Comparison of ENCODE assay signal across 22 cellular contexts in genomic region chr20:32646486-32646885, GRCh38. TPM values are rescaled to one million over a fixed set of nuclear protein-coding genes. Genes with fewer than 3 reads are reported as not detected.
DNase-seq lines count a peak whose midpoint lies in the region; ATAC-seq and TF ChIP-seq lines count a peak whose summit lies in the region.
"Had no signal": no experiment of that assay in that cellular context is flagged by ENCODE, and none has a peak within 500 bp of the region (broad histone marks: within the 10 kb centered on the region; RNA-seq: fewer than 3 reads in every experiment).

No MANE protein-coding gene starts in this region.

- ATAC-seq in HG03442 (IDR thresholded peaks at IDR 0.05; ENCODE audit: unreplicated experiment): no peak
- ATAC-seq: CD8-positive, alpha-beta T cell; HCT116 had no signal

- H3K4me3 Mint-ChIP-seq in endodermal cell (no peak overlapping the region), neural progenitor cell (no peak overlapping the region), MCF 10A (ENCODE audit: unreplicated experiment) (no peak overlapping the region)
- H3K4me3 Mint-ChIP-seq: B cell; CD4-positive, CD25-positive, alpha-beta regulatory T cell; CD8-positive, alpha-beta T cell had no signal

- H3F3A ChIP-seq in neural progenitor cell (ENCODE audit: low read depth): peaks cover 4% of the 10 kb centered on the region

- no peaks in the 10 kb centered on the region for H3K79me2 ChIP-seq in neural progenitor cell (ENCODE audit: low read depth)

- H3K4me1 Mint-ChIP-seq in endodermal cell (peaks cover 28% of the 10 kb centered on the region), neural progenitor cell (no peaks in the 10 kb centered on the region), MCF 10A (ENCODE audit: insufficient read depth, unreplicated experiment) (peaks cover 4% of the 10 kb centered on the region)
- H3K4me1 Mint-ChIP-seq: CD4-positive, CD25-positive, alpha-beta regulatory T cell had no signal

- H3K4me3 ChIP-seq in H7 (ENCODE audit: insufficient read depth, low read depth, low read length) (no peak overlapping the region), endodermal cell (ENCODE audit: low read length) (no peak overlapping the region), neural progenitor cell (no peak overlapping the region)
- H3K4me3 ChIP-seq: BLaER1, GM23248 had no signal

- peaks cover 13% of the 10 kb centered on the region for H3K4me1 ChIP-seq in endodermal cell (ENCODE audit: control insufficient read depth, insufficient read depth, low read length)
- peaks cover 11% of the 10 kb centered on the region for H3K4me1 ChIP-seq in neural progenitor cell
- H3K4me1 ChIP-seq: Caco-2 had no signal

- H2AFZ ChIP-seq in neural progenitor cell (replicated peaks): no peak overlapping the region
- H2AFZ ChIP-seq: GM23248 had no signal

- TF ChIP-seq CTCF in endodermal cell (conservative IDR thresholded peaks at IDR 0.05) (no peak), neural progenitor cell (IDR thresholded peaks at IDR 0.05) (no peak), MCF 10A (IDR thresholded peaks at IDR 0.05; ENCODE audit: unreplicated experiment) (no peak)

- peak; percentile 33 for DNase-seq in NCI-H82 (lab: John Stamatoyannopoulos, UW)
- no peak for DNase-seq in NCI-H82 treated with DMSO at 0.1 percent for 48 hours (lab: John Stamatoyannopoulos, UW; ENCODE audit: unreplicated experiment)
- peak; percentile 16 for DNase-seq in H7
- peak; percentile 64 for DNase-seq in endodermal cell
- DNase-seq in neural progenitor cell (ENCODE audit: low spot score): no peak
- DNase-seq in MCF 10A (ENCODE audit: unreplicated experiment): no peak
- no peak for DNase-seq in NCI-H1694 treated with DMSO at 0.1 percent for 48 hours (lab: John Stamatoyannopoulos, UW)
- DNase-seq: Caco-2; CD4-positive, CD25-positive, alpha-beta regulatory T cell; CD8-positive, alpha-beta T cell; DMS153; DND-41; GM23248; H9 had no signal

- H3K27ac ChIP-seq in endodermal cell (ENCODE audit: low read depth, low read length) (no peak overlapping the region), neural progenitor cell (no peak overlapping the region)
- H3K27ac ChIP-seq: 22Rv1, BLaER1, C4-2B, GM23248 had no signal

- CTCF ChIA-PET in MCF 10A (lab: Yijun Ruan, JAX): interaction anchor here (0.6 to 16.4 kb wide), 4 partner anchors 11 to 857 kb away, joined by 3 to 360 read pairs (median 4); no protein-coding TSS in a partner anchor

- H3K36me3 ChIP-seq in H7 (replicated peaks; ENCODE audit: control insufficient read depth, insufficient read depth, low read length) (no peaks in the 10 kb centered on the region), endodermal cell (ENCODE audit: control insufficient read depth, insufficient read depth, low read length) (no peaks in the 10 kb centered on the region), neural progenitor cell (no peaks in the 10 kb centered on the region)
- H3K36me3 ChIP-seq: BLaER1 had no signal

- no peaks in the 10 kb centered on the region for H3K9me3 Mint-ChIP-seq in endodermal cell
- H3K9me3 Mint-ChIP-seq in neural progenitor cell: no peaks in the 10 kb centered on the region
- no peaks in the 10 kb centered on the region for H3K9me3 Mint-ChIP-seq in MCF 10A (ENCODE audit: unreplicated experiment)
- H3K9me3 Mint-ChIP-seq: CD4-positive, CD25-positive, alpha-beta regulatory T cell; CD8-positive, alpha-beta T cell; H9 had no signal

- H3K27me3 ChIP-seq in H7 (ENCODE audit: control insufficient read depth, insufficient read depth, low read length): no peaks in the 10 kb centered on the region
- no peaks in the 10 kb centered on the region for H3K27me3 ChIP-seq in endodermal cell (ENCODE audit: control insufficient read depth, insufficient read depth, low read length, poor library complexity, severe bottlenecking)
- H3K27me3 ChIP-seq in neural progenitor cell: no peaks in the 10 kb centered on the region
- H3K27me3 ChIP-seq: BLaER1 had no signal

- H4K20me1 ChIP-seq in neural progenitor cell (ENCODE audit: low read depth): no peaks in the 10 kb centered on the region
- H4K20me1 ChIP-seq: BLaER1 had no signal

- intact Hi-C loops in MCF 10A (cut with micrococcal nuclease): no loop called here

- 81 to 92% methylated on average over 3 of the region's 3 CpGs for WGBS in endodermal cell (ENCODE audit: insufficient coverage in 1 of 2, insufficient read length in 1 of 2), 2 experiments

- H3K9ac ChIP-seq in endodermal cell (ENCODE audit: extremely low read depth, low read length, poor library complexity, severe bottlenecking) (no peak overlapping the region), neural progenitor cell (no peak overlapping the region)
- H3K9ac ChIP-seq: BLaER1, GM23248 had no signal

- POLR2A ChIA-PET in MCF 10A (lab: Yijun Ruan, JAX): no interaction called here

- H3K27me3 Mint-ChIP-seq in endodermal cell (ENCODE audit: insufficient read depth) (no peaks in the 10 kb centered on the region), neural progenitor cell (ENCODE audit: insufficient read depth, low read depth) (peaks cover 8% of the 10 kb centered on the region), MCF 10A (ENCODE audit: insufficient read depth, unreplicated experiment) (no peaks in the 10 kb centered on the region)

- H3K9me3 ChIP-seq in endodermal cell (ENCODE audit: control insufficient read depth, low read length) (no peaks in the 10 kb centered on the region), neural progenitor cell (ENCODE audit: low read depth) (no peaks in the 10 kb centered on the region)
- H3K9me3 ChIP-seq: BLaER1, Caco-2 had no signal

- H3K27ac Mint-ChIP-seq in endodermal cell (peak overlapping the region; percentile 60), neural progenitor cell (peak overlapping the region; percentile 33), MCF 10A (ENCODE audit: low read depth, unreplicated experiment) (no peak overlapping the region)
- H3K27ac Mint-ChIP-seq: B cell; CD8-positive, alpha-beta T cell had no signal

- H3K4me2 ChIP-seq in neural progenitor cell: no peak overlapping the region
- H3K4me2 ChIP-seq: BLaER1 had no signal

- no TSS peak for BruUV-seq in MCF 10A (replicated peaks; lab: Mats Ljungman, UMichigan)

- H3K36me3 Mint-ChIP-seq in endodermal cell (ENCODE audit: low read depth) (no peaks in the 10 kb centered on the region), neural progenitor cell (no peaks in the 10 kb centered on the region), MCF 10A (ENCODE audit: insufficient read depth, unreplicated experiment) (no peaks in the 10 kb centered on the region)
- H3K36me3 Mint-ChIP-seq: CD4-positive, CD25-positive, alpha-beta regulatory T cell; CD8-positive, alpha-beta T cell had no signal

RNA-seq across cellular contexts. Expression of gene C20orf203, which starts 27.3 kb away (rescaled TPM):
- total RNA-seq in H7 (2014; rRNA removed; shearing (Covaris generic)): 0.03 and 0.30 TPM in 2 replicates
- total RNA-seq in endodermal cell (under 1 TPM; 0.18 to 0.24 TPM), neural progenitor cell (ENCODE audit: low replicate concordance) (0.12 and 0.32 TPM in 2 replicates), MCF 10A (2022) (not detected in 2 replicates)
- 0.28 TPM for polyA plus RNA-seq in endodermal cell (2013, experiment 1 of 2)
- 0.41 TPM for polyA plus RNA-seq in endodermal cell (2013, experiment 2 of 2)
- total RNA-seq: Caco-2, GM23248, H1 had no signal
- polyA plus RNA-seq: AG04450, GM23248 had no signal

Comparison
In these comparisons a context has a peak if more than half of its experiments do, and no peak if none do; other contexts are left out.
1. DNase-seq: peak in NCI-H82 (single experiment), H7 (single experiment) and endodermal cell (single experiment); none in NCI-H82 treated with DMSO at 0.1 percent for 48 hours (single experiment), neural progenitor cell (single experiment), MCF 10A (single experiment) and NCI-H1694 treated with DMSO at 0.1 percent for 48 hours (single experiment).